In the genomic region with DNA sequence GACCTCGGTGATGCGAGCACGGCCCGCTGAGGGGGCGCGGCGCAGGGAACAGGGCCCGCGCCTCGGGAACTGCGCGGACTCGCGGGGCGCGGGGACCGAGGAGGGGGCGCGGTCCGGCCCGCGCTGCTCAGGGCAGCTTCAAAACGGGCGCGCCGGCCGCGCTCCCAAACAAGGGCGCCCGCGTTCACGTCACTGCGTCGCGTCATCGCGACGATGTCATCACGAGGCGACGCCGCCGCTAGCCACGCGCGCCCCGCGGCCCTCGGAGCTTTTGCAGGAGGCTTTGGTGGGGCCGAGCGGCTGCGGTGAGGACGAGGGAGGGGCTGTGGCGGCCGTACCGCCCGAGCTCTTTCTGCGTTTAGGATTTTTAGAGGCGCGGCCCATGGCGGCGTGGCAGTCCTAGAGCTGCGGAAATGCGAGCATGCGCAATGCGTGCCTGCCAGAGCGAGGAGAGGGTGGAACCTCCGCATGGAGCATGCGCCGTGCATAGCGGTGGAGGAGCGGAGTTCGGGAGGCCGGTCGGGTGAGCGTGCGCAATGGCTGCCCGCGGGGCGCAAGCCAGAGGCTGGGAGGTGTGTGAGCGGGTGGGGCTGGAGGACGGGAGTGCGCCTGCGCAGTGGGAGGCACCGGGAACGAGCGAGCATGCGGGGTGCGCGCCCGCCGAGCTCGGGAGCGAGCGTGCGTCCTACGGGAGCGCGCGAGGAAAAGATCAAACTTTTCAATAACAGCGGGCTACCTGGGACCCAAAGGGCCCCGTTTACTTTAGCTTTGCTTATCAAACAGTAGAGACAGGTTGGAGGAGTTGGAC, we compare ENCODE assay signal across 1 cellular context.
TF ChIP-seq lines count a peak whose summit lies in the region.

A gene with protein sequence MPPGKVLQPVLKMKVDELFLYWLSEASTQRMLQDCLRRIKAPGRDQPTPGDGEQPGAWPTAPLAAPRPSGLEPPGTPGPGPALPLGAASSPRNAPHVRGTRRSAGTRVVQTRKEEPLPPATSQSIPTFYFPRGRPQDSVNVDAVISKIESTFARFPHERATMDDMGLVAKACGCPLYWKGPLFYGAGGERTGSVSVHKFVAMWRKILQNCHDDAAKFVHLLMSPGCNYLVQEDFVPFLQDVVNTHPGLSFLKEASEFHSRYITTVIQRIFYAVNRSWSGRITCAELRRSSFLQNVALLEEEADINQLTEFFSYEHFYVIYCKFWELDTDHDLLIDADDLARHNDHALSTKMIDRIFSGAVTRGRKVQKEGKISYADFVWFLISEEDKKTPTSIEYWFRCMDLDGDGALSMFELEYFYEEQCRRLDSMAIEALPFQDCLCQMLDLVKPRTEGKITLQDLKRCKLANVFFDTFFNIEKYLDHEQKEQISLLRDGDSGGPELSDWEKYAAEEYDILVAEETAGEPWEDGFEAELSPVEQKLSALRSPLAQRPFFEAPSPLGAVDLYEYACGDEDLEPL (minus strand): TSS at position 140 of the 808 bp plus-strand sequence. CDS start 216 bp downstream, outside the sequence.

TF ChIP-seq in HepG2, 621 proteins besides CTCF, POLR2A, EP300 and RAD21 (continued from another document):
- TF ChIP-seq, protein P1, sequence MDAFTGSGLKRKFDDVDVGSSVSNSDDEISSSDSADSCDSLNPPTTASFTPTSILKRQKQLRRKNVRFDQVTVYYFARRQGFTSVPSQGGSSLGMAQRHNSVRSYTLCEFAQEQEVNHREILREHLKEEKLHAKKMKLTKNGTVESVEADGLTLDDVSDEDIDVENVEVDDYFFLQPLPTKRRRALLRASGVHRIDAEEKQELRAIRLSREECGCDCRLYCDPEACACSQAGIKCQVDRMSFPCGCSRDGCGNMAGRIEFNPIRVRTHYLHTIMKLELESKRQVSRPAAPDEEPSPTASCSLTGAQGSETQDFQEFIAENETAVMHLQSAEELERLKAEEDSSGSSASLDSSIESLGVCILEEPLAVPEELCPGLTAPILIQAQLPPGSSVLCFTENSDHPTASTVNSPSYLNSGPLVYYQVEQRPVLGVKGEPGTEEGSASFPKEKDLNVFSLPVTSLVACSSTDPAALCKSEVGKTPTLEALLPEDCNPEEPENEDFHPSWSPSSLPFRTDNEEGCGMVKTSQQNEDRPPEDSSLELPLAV (CRISPR knock-in tag; conservative IDR thresholded peaks at IDR 0.05; ENCODE audit: low read depth) = no peak
- peak; percentile 93 for TF ChIP-seq ERF (CRISPR knock-in tag; IDR thresholded peaks at IDR 0.05)
- TF ChIP-seq ZNF605 (CRISPR knock-in tag; IDR thresholded peaks at IDR 0.05) = peak; percentile 73; the same call in 1 of the 2 replicates
- TF ChIP-seq DMAP1 (CRISPR knock-in tag; IDR thresholded peaks at IDR 0.05) = peak; percentile 99
- TF ChIP-seq HIVEP1 (CRISPR knock-in tag; IDR thresholded peaks at IDR 0.05) = peak; percentile 91
- no peak; the same call in 1 of the 2 replicates for TF ChIP-seq CHCHD3 (CRISPR knock-in tag; IDR thresholded peaks at IDR 0.05)
- peak; percentile 64; the same call in 1 of the 2 replicates for TF ChIP-seq ZNF430 (CRISPR knock-in tag; IDR thresholded peaks at IDR 0.05)
- TF ChIP-seq, protein P2, sequence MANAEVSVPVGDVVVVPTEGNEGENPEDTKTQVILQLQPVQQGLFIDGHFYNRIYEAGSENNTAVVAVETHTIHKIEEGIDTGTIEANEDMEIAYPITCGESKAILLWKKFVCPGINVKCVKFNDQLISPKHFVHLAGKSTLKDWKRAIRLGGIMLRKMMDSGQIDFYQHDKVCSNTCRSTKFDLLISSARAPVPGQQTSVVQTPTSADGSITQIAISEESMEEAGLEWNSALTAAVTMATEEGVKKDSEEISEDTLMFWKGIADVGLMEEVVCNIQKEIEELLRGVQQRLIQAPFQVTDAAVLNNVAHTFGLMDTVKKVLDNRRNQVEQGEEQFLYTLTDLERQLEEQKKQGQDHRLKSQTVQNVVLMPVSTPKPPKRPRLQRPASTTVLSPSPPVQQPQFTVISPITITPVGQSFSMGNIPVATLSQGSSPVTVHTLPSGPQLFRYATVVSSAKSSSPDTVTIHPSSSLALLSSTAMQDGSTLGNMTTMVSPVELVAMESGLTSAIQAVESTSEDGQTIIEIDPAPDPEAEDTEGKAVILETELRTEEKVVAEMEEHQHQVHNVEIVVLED (CRISPR knock-in tag; IDR thresholded peaks at IDR 0.05; ENCODE audit: borderline replicate concordance) = peak; percentile 96
- TF ChIP-seq, protein P3, sequence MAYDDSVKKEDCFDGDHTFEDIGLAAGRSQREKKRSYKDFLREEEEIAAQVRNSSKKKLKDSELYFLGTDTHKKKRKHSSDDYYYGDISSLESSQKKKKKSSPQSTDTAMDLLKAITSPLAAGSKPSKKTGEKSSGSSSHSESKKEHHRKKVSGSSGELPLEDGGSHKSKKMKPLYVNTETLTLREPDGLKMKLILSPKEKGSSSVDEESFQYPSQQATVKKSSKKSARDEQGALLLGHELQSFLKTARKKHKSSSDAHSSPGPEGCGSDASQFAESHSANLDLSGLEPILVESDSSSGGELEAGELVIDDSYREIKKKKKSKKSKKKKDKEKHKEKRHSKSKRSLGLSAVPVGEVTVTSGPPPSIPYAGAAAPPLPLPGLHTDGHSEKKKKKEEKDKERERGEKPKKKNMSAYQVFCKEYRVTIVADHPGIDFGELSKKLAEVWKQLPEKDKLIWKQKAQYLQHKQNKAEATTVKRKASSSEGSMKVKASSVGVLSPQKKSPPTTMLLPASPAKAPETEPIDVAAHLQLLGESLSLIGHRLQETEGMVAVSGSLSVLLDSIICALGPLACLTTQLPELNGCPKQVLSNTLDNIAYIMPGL (CRISPR knock-in tag; IDR thresholded peaks at IDR 0.05; ENCODE audit: borderline replicate concordance in 1 of 2, low read depth in 1 of 2) = peak; percentile 82 to 89
- TF ChIP-seq, protein P4, sequence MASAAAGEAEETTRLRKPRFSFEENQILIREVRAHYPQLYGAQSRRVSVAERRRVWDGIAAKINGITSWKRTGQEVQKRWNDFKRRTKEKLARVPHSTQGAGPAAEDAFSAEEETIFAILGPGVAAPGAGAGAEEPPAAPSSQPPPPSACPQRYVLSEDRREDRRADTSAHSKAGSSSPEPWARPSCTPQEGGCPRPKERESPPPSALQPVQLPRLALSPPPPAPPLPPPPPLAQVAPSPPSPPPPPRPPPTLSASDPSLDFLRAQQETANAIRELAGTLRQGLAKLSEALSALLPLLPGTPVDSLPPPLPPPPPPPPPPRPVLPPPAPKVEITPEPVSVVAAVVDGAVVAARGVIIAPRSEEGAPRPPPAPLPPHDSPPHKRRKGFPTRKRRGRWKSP (CRISPR knock-in tag; IDR thresholded peaks at IDR 0.05) = no peak
- no peak for TF ChIP-seq ZNF674 (CRISPR knock-in tag; IDR thresholded peaks at IDR 0.05; ENCODE audit: low read depth)
- TF ChIP-seq, protein P5, sequence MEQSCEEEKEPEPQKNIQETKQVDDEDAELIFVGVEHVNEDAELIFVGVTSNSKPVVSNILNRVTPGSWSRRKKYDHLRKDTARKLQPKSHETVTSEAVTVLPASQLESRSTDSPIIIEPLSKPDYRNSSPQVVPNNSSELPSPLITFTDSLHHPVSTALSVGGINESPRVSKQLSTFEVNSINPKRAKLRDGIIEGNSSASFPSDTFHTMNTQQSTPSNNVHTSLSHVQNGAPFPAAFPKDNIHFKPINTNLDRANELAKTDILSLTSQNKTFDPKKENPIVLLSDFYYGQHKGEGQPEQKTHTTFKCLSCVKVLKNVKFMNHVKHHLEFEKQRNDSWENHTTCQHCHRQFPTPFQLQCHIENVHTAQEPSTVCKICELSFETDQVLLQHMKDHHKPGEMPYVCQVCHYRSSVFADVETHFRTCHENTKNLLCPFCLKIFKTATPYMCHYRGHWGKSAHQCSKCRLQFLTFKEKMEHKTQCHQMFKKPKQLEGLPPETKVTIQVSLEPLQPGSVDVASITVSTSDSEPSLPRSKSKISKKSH (CRISPR knock-in tag; IDR thresholded peaks at IDR 0.05; ENCODE audit: borderline replicate concordance) = no peak; the same call in 1 of the 2 replicates
- TF ChIP-seq ZNF776 (CRISPR knock-in tag; IDR thresholded peaks at IDR 0.05) = peak; percentile 87; the same call in 1 of the 2 replicates
- TF ChIP-seq ZFP36L2 (CRISPR knock-in tag; IDR thresholded peaks at IDR 0.05) = no peak
- peak; percentile 84 for TF ChIP-seq HNRNPLL (IDR thresholded peaks at IDR 0.05; ENCODE audit: low read depth, low read length, poor library complexity, severe bottlenecking)
- TF ChIP-seq, protein P6, sequence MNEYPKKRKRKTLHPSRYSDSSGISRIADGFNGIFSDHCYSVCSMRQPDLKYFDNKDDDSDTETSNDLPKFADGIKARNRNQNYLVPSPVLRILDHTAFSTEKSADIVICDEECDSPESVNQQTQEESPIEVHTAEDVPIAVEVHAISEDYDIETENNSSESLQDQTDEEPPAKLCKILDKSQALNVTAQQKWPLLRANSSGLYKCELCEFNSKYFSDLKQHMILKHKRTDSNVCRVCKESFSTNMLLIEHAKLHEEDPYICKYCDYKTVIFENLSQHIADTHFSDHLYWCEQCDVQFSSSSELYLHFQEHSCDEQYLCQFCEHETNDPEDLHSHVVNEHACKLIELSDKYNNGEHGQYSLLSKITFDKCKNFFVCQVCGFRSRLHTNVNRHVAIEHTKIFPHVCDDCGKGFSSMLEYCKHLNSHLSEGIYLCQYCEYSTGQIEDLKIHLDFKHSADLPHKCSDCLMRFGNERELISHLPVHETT (CRISPR knock-in tag; conservative IDR thresholded peaks at IDR 0.05) = peak; percentile 68; the same call in 1 of the 2 replicates
- TF ChIP-seq STAG1 (CRISPR knock-in tag; IDR thresholded peaks at IDR 0.05) = no peak
- TF ChIP-seq, protein P7, sequence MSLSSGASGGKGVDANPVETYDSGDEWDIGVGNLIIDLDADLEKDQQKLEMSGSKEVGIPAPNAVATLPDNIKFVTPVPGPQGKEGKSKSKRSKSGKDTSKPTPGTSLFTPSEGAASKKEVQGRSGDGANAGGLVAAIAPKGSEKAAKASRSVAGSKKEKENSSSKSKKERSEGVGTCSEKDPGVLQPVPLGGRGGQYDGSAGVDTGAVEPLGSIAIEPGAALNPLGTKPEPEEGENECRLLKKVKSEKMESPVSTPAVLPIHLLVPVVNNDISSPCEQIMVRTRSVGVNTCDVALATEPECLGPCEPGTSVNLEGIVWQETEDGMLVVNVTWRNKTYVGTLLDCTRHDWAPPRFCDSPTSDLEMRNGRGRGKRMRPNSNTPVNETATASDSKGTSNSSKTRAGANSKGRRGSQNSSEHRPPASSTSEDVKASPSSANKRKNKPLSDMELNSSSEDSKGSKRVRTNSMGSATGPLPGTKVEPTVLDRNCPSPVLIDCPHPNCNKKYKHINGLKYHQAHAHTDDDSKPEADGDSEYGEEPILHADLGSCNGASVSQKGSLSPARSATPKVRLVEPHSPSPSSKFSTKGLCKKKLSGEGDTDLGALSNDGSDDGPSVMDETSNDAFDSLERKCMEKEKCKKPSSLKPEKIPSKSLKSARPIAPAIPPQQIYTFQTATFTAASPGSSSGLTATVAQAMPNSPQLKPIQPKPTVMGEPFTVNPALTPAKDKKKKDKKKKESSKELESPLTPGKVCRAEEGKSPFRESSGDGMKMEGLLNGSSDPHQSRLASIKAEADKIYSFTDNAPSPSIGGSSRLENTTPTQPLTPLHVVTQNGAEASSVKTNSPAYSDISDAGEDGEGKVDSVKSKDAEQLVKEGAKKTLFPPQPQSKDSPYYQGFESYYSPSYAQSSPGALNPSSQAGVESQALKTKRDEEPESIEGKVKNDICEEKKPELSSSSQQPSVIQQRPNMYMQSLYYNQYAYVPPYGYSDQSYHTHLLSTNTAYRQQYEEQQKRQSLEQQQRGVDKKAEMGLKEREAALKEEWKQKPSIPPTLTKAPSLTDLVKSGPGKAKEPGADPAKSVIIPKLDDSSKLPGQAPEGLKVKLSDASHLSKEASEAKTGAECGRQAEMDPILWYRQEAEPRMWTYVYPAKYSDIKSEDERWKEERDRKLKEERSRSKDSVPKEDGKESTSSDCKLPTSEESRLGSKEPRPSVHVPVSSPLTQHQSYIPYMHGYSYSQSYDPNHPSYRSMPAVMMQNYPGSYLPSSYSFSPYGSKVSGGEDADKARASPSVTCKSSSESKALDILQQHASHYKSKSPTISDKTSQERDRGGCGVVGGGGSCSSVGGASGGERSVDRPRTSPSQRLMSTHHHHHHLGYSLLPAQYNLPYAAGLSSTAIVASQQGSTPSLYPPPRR (CRISPR knock-in tag; IDR thresholded peaks at IDR 0.05; ENCODE audit: borderline replicate concordance) = peak; percentile 56; the same call in 1 of the 2 replicates
- TF ChIP-seq HMGA1 (CRISPR knock-in tag; conservative IDR thresholded peaks at IDR 0.05) = no peak
- TF ChIP-seq ZNF382 (CRISPR knock-in tag; IDR thresholded peaks at IDR 0.05; ENCODE audit: borderline replicate concordance) = no peak
- no peak for TF ChIP-seq ZNF367 (CRISPR knock-in tag; IDR thresholded peaks at IDR 0.05; ENCODE audit: borderline replicate concordance)
- peak; percentile 90 for TF ChIP-seq ZNF788 (CRISPR knock-in tag; IDR thresholded peaks at IDR 0.05; ENCODE audit: borderline replicate concordance)
- TF ChIP-seq HNRNPUL1 (IDR thresholded peaks at IDR 0.05; ENCODE audit: low read depth, low read length) = no peak
- TF ChIP-seq SRSF9 (IDR thresholded peaks at IDR 0.05; ENCODE audit: borderline replicate concordance, insufficient read depth, low read depth, low read length, poor library complexity, severe bottlenecking) = no peak
- TF ChIP-seq, protein P8, sequence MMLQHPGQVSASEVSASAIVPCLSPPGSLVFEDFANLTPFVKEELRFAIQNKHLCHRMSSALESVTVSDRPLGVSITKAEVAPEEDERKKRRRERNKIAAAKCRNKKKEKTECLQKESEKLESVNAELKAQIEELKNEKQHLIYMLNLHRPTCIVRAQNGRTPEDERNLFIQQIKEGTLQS (CRISPR knock-in tag; IDR thresholded peaks at IDR 0.05) = peak; percentile 59
- no peak for TF ChIP-seq ZNF383 (CRISPR knock-in tag; IDR thresholded peaks at IDR 0.05; ENCODE audit: borderline replicate concordance)
TF ChIP-seq in HepG2: peak in this region for 303.
